In the genomic region with DNA sequence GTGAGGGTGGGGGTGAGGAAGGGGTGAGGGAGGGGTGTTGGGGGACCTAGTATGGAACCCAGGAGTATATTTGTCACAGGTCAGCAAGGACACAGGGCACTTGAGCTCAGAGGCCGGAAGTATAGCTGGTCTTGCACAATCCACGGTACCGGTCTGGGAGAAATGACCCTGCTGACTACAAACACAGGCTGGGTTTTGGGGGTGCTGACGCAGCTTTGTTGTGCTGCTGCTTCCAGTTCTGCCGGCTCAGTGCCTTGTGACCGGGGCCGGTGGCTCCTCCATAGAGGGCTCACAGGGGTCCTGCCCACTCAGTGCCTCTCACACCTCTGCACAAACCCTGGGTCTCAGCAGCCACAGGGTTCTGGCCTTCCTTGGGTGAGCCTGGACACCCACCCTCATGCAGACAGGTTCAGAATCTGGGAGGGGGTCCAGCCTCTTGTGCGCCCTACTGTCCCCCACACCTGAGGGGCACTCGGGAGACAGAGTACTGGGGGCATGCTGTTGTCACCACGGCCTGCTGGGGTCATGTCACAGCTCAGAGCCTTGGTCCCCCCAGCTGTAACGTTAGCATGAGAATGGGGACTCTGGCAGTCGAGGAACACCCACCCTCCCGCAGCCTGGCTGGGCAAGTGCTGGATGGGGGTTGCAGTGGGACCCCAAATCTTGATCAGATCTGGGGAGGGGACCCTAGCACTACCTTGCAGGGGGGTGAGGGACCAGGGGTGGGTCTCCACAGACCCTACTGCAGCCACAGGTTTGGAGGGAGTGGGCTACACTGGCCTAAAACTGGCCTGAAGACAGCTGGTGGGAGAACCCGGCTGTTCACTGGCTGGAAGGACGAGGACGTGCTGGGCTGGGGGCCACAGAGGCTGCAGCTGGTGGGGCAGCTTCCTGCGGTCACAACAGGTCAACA, we compare ENCODE assay signal across 1 cellular context.
TF ChIP-seq lines count a peak whose summit lies in the region.

No MANE protein-coding gene starts in this region.

TF ChIP-seq in K562, 482 proteins besides CTCF, POLR2A, EP300 and RAD21 (continues in another document):
- TF ChIP-seq ZBTB7A (IDR thresholded peaks at IDR 0.05; ENCODE audit: borderline replicate concordance, control insufficient read depth, low read depth, low read length), result peak; percentile 33; the same call in 1 of the 2 replicates
- TF ChIP-seq, protein P1, sequence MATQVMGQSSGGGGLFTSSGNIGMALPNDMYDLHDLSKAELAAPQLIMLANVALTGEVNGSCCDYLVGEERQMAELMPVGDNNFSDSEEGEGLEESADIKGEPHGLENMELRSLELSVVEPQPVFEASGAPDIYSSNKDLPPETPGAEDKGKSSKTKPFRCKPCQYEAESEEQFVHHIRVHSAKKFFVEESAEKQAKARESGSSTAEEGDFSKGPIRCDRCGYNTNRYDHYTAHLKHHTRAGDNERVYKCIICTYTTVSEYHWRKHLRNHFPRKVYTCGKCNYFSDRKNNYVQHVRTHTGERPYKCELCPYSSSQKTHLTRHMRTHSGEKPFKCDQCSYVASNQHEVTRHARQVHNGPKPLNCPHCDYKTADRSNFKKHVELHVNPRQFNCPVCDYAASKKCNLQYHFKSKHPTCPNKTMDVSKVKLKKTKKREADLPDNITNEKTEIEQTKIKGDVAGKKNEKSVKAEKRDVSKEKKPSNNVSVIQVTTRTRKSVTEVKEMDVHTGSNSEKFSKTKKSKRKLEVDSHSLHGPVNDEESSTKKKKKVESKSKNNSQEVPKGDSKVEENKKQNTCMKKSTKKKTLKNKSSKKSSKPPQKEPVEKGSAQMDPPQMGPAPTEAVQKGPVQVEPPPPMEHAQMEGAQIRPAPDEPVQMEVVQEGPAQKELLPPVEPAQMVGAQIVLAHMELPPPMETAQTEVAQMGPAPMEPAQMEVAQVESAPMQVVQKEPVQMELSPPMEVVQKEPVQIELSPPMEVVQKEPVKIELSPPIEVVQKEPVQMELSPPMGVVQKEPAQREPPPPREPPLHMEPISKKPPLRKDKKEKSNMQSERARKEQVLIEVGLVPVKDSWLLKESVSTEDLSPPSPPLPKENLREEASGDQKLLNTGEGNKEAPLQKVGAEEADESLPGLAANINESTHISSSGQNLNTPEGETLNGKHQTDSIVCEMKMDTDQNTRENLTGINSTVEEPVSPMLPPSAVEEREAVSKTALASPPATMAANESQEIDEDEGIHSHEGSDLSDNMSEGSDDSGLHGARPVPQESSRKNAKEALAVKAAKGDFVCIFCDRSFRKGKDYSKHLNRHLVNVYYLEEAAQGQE (CRISPR knock-in tag; IDR thresholded peaks at IDR 0.05; ENCODE audit: low read depth), result 0 out of 2 replicates have a peak, but pooled peaks have one; percentile 20
- TF ChIP-seq CEBPB (tag; IDR thresholded peaks at IDR 0.05), result peak; percentile 97
- TF ChIP-seq, protein P2, sequence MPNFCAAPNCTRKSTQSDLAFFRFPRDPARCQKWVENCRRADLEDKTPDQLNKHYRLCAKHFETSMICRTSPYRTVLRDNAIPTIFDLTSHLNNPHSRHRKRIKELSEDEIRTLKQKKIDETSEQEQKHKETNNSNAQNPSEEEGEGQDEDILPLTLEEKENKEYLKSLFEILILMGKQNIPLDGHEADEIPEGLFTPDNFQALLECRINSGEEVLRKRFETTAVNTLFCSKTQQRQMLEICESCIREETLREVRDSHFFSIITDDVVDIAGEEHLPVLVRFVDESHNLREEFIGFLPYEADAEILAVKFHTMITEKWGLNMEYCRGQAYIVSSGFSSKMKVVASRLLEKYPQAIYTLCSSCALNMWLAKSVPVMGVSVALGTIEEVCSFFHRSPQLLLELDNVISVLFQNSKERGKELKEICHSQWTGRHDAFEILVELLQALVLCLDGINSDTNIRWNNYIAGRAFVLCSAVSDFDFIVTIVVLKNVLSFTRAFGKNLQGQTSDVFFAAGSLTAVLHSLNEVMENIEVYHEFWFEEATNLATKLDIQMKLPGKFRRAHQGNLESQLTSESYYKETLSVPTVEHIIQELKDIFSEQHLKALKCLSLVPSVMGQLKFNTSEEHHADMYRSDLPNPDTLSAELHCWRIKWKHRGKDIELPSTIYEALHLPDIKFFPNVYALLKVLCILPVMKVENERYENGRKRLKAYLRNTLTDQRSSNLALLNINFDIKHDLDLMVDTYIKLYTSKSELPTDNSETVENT (CRISPR knock-in tag; IDR thresholded peaks at IDR 0.05), result no peak
- TF ChIP-seq MAFG (tag; conservative IDR thresholded peaks at IDR 0.05), result peak; percentile 53; the same call in 1 of the 2 replicates
- TF ChIP-seq CEBPG (CRISPR knock-in tag; IDR thresholded peaks at IDR 0.05), result peak; percentile 87
- TF ChIP-seq CEBPG (tag; conservative IDR thresholded peaks at IDR 0.05 in 1 of 2, IDR thresholded peaks at IDR 0.05 in 1 of 2), result peak; percentile 90 to 92
- TF ChIP-seq, protein P3, sequence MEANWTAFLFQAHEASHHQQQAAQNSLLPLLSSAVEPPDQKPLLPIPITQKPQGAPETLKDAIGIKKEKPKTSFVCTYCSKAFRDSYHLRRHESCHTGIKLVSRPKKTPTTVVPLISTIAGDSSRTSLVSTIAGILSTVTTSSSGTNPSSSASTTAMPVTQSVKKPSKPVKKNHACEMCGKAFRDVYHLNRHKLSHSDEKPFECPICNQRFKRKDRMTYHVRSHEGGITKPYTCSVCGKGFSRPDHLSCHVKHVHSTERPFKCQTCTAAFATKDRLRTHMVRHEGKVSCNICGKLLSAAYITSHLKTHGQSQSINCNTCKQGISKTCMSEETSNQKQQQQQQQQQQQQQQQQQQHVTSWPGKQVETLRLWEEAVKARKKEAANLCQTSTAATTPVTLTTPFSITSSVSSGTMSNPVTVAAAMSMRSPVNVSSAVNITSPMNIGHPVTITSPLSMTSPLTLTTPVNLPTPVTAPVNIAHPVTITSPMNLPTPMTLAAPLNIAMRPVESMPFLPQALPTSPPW (CRISPR knock-in tag; IDR thresholded peaks at IDR 0.05), result peak; percentile 79
- TF ChIP-seq, protein P4, sequence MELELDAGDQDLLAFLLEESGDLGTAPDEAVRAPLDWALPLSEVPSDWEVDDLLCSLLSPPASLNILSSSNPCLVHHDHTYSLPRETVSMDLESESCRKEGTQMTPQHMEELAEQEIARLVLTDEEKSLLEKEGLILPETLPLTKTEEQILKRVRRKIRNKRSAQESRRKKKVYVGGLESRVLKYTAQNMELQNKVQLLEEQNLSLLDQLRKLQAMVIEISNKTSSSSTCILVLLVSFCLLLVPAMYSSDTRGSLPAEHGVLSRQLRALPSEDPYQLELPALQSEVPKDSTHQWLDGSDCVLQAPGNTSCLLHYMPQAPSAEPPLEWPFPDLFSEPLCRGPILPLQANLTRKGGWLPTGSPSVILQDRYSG (tag; conservative IDR thresholded peaks at IDR 0.05; ENCODE audit: low read depth), result peak; percentile 58; the same call in 1 of the 2 replicates
- peak; percentile 71 for TF ChIP-seq GABPA (tag; conservative IDR thresholded peaks at IDR 0.05; ENCODE audit: low read depth)
- TF ChIP-seq, protein P5, sequence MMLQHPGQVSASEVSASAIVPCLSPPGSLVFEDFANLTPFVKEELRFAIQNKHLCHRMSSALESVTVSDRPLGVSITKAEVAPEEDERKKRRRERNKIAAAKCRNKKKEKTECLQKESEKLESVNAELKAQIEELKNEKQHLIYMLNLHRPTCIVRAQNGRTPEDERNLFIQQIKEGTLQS (IDR thresholded peaks at IDR 0.05), result peak; percentile 36; the same call in 1 of the 2 replicates
- TF ChIP-seq, protein P5 (CRISPR knock-in tag; conservative IDR thresholded peaks at IDR 0.05), result no peak
- TF ChIP-seq, protein P6, sequence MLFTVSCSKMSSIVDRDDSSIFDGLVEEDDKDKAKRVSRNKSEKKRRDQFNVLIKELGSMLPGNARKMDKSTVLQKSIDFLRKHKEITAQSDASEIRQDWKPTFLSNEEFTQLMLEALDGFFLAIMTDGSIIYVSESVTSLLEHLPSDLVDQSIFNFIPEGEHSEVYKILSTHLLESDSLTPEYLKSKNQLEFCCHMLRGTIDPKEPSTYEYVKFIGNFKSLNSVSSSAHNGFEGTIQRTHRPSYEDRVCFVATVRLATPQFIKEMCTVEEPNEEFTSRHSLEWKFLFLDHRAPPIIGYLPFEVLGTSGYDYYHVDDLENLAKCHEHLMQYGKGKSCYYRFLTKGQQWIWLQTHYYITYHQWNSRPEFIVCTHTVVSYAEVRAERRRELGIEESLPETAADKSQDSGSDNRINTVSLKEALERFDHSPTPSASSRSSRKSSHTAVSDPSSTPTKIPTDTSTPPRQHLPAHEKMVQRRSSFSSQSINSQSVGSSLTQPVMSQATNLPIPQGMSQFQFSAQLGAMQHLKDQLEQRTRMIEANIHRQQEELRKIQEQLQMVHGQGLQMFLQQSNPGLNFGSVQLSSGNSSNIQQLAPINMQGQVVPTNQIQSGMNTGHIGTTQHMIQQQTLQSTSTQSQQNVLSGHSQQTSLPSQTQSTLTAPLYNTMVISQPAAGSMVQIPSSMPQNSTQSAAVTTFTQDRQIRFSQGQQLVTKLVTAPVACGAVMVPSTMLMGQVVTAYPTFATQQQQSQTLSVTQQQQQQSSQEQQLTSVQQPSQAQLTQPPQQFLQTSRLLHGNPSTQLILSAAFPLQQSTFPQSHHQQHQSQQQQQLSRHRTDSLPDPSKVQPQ (CRISPR knock-in tag; IDR thresholded peaks at IDR 0.05; ENCODE audit: borderline replicate concordance), result peak; percentile 30; the same call in 1 of the 2 replicates
- TF ChIP-seq SMARCB1 (IDR thresholded peaks at IDR 0.05; ENCODE audit: insufficient read length, low read depth), result no peak
- peak; percentile 64 for TF ChIP-seq ZNF316 (IDR thresholded peaks at IDR 0.05)
- TF ChIP-seq, protein P7, sequence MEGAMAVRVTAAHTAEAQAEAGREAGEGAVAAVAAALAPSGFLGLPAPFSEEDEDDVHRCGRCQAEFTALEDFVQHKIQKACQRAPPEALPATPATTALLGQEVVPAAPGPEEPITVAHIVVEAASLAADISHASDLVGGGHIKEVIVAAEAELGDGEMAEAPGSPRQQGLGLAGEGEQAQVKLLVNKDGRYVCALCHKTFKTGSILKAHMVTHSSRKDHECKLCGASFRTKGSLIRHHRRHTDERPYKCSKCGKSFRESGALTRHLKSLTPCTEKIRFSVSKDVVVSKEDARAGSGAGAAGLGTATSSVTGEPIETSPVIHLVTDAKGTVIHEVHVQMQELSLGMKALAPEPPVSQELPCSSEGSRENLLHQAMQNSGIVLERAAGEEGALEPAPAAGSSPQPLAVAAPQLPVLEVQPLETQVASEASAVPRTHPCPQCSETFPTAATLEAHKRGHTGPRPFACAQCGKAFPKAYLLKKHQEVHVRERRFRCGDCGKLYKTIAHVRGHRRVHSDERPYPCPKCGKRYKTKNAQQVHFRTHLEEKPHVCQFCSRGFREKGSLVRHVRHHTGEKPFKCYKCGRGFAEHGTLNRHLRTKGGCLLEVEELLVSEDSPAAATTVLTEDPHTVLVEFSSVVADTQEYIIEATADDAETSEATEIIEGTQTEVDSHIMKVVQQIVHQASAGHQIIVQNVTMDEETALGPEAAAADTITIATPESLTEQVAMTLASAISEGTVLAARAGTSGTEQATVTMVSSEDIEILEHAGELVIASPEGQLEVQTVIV (CRISPR knock-in tag; IDR thresholded peaks at IDR 0.05; ENCODE audit: borderline replicate concordance), result no peak
- peak; percentile 39; the same call in 1 of the 2 replicates for TF ChIP-seq ZNF175 (CRISPR knock-in tag; IDR thresholded peaks at IDR 0.05; ENCODE audit: low read depth)
- TF ChIP-seq, protein P8, sequence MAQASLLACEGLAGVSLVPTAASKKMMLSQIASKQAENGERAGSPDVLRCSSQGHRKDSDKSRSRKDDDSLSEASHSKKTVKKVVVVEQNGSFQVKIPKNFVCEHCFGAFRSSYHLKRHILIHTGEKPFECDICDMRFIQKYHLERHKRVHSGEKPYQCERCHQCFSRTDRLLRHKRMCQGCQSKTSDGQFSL (CRISPR knock-in tag; IDR thresholded peaks at IDR 0.05), result no peak
- TF ChIP-seq, protein P8 (tag; IDR thresholded peaks at IDR 0.05), result peak in 1 of 2 experiments; percentile 62; a peak in 2 of 4 replicates
- TF ChIP-seq ZNF134 (CRISPR knock-in tag; conservative IDR thresholded peaks at IDR 0.05), result 0 out of 2 replicates have a peak, but pooled peaks have one; percentile 22
- TF ChIP-seq, protein P9, sequence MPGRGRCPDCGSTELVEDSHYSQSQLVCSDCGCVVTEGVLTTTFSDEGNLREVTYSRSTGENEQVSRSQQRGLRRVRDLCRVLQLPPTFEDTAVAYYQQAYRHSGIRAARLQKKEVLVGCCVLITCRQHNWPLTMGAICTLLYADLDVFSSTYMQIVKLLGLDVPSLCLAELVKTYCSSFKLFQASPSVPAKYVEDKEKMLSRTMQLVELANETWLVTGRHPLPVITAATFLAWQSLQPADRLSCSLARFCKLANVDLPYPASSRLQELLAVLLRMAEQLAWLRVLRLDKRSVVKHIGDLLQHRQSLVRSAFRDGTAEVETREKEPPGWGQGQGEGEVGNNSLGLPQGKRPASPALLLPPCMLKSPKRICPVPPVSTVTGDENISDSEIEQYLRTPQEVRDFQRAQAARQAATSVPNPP (IDR thresholded peaks at IDR 0.05; ENCODE audit: borderline replicate concordance, insufficient read depth, insufficient read length), result no peak
- no peak for TF ChIP-seq SETDB1 (IDR thresholded peaks at IDR 0.05; ENCODE audit: low read length)
- TF ChIP-seq, protein P10, sequence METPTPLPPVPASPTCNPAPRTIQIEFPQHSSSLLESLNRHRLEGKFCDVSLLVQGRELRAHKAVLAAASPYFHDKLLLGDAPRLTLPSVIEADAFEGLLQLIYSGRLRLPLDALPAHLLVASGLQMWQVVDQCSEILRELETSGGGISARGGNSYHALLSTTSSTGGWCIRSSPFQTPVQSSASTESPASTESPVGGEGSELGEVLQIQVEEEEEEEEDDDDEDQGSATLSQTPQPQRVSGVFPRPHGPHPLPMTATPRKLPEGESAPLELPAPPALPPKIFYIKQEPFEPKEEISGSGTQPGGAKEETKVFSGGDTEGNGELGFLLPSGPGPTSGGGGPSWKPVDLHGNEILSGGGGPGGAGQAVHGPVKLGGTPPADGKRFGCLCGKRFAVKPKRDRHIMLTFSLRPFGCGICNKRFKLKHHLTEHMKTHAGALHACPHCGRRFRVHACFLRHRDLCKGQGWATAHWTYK (CRISPR knock-in tag; IDR thresholded peaks at IDR 0.05), result 0 out of 2 replicates have a peak, but pooled peaks have one; percentile 60
- no peak for TF ChIP-seq NR2C1 (IDR thresholded peaks at IDR 0.05)
- peak; percentile 62 for TF ChIP-seq NR2C1 (tag; IDR thresholded peaks at IDR 0.05)
- TF ChIP-seq, protein P11, sequence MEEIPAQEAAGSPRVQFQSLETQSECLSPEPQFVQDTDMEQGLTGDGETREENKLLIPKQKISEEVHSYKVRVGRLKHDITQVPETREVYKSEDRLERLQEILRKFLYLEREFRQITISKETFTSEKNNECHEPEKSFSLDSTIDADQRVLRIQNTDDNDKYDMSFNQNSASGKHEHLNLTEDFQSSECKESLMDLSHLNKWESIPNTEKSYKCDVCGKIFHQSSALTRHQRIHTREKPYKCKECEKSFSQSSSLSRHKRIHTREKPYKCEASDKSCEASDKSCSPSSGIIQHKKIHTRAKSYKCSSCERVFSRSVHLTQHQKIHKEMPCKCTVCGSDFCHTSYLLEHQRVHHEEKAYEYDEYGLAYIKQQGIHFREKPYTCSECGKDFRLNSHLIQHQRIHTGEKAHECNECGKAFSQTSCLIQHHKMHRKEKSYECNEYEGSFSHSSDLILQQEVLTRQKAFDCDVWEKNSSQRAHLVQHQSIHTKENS (CRISPR knock-in tag; IDR thresholded peaks at IDR 0.05), result no peak
- TF ChIP-seq BACH1 (tag; IDR thresholded peaks at IDR 0.05), result 0 out of 2 replicates have a peak, but pooled peaks have one; percentile 35
- 0 out of 2 replicates have a peak, but pooled peaks have one; percentile 15 for TF ChIP-seq ELF1 (tag; IDR thresholded peaks at IDR 0.05)
- TF ChIP-seq DMBX1 (CRISPR knock-in tag; IDR thresholded peaks at IDR 0.05; ENCODE audit: borderline replicate concordance), result no peak
- peak; percentile 26; the same call in 1 of the 2 replicates for TF ChIP-seq E2F3 (CRISPR knock-in tag; IDR thresholded peaks at IDR 0.05)
- no peak for TF ChIP-seq ZNF263 (CRISPR knock-in tag; IDR thresholded peaks at IDR 0.05; ENCODE audit: borderline replicate concordance)
